Comparison of ENCODE assay signal across 1 cellular context in the genomic region with DNA sequence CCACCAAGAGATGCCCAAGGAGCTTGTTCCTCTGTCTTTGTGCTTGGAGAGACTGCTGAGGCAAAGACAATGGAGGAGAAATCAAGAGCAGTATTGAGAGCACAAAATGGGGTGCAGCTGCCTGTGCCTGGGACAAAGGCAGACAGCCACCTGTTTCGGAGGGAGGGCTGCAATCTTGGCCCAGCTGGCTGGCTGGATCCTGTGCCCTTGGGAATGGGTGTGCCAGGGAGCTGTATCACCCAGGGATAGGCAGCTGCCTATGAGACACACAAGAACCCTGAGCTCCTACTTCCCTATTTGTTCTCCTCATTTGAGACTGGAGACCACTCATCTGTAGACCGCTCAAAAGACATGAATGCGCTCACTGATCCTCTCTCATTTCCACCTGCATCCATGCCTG.
TF ChIP-seq lines count a peak whose summit lies in the region.

No MANE protein-coding gene starts in this region.

TF ChIP-seq in IMR-90, 13 proteins besides CTCF, POLR2A, EP300 and RAD21 (continued from another document):
- TF ChIP-seq, protein P1, sequence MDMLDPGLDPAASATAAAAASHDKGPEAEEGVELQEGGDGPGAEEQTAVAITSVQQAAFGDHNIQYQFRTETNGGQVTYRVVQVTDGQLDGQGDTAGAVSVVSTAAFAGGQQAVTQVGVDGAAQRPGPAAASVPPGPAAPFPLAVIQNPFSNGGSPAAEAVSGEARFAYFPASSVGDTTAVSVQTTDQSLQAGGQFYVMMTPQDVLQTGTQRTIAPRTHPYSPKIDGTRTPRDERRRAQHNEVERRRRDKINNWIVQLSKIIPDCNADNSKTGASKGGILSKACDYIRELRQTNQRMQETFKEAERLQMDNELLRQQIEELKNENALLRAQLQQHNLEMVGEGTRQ (IDR thresholded peaks at IDR 0.05; ENCODE audit: low read depth, low read length) = no peak
- TF ChIP-seq CEBPB (IDR thresholded peaks at IDR 0.05; ENCODE audit: low read depth, low read length) = no peak
- TF ChIP-seq, protein P2, sequence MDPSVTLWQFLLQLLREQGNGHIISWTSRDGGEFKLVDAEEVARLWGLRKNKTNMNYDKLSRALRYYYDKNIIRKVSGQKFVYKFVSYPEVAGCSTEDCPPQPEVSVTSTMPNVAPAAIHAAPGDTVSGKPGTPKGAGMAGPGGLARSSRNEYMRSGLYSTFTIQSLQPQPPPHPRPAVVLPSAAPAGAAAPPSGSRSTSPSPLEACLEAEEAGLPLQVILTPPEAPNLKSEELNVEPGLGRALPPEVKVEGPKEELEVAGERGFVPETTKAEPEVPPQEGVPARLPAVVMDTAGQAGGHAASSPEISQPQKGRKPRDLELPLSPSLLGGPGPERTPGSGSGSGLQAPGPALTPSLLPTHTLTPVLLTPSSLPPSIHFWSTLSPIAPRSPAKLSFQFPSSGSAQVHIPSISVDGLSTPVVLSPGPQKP (IDR thresholded peaks at IDR 0.05; ENCODE audit: borderline replicate concordance, low read depth, low read length) = no peak
- no peak for TF ChIP-seq CHD1 (IDR thresholded peaks at IDR 0.05; ENCODE audit: low read depth, low read length)
- TF ChIP-seq MAFK (IDR thresholded peaks at IDR 0.05; ENCODE audit: low read depth, low read length) = no peak
- TF ChIP-seq MXI1 (IDR thresholded peaks at IDR 0.05; ENCODE audit: borderline replicate concordance, low read depth, low read length) = no peak
- TF ChIP-seq RFX5 (IDR thresholded peaks at IDR 0.05; ENCODE audit: low read depth, low read length) = no peak
- TF ChIP-seq MAZ (IDR thresholded peaks at IDR 0.05; ENCODE audit: borderline replicate concordance, low read depth, low read length) = no peak
